16 cellular contexts compared by ENCODE assay signal in the genomic region with DNA sequence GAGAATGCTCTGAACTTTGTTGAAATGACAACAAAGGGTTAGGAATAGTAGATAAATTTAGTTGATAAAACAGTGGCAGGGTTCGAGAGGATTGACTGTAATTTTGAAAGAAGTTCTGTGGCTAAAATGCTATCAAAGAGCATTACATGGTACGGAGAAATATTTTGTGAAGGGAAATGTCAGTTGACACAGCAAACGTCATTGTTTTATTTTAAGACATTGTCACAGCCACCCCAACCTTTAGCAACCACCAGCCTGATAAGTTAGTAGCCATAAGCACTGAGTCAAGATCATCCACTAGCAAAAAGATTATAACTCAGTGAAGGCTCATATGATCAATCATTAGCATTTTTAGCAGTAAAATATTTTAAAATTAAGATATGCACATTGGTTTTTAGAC.
"Had no signal": no experiment of that assay in that cellular context is flagged by ENCODE, and none has a peak within 500 bp of the region (broad histone marks: within the 10 kb centered on the region; RNA-seq: fewer than 3 reads in every experiment).

No MANE protein-coding gene starts in this region.

- H3K36me3 Mint-ChIP-seq: activated naive CD8-positive, alpha-beta T cell treated with anti-CD3 and anti-CD28 coated beads for 36 hours; immature natural killer cell; stimulated activated effector memory CD8-positive, alpha-beta T cell treated with anti-CD3 and anti-CD28 coated beads, Interleukin-12 subunit alpha, Interleukin-12 subunit beta, amount 100 ng/mL, for 72 hours had no signal

- H3K27ac ChIP-seq: foreskin keratinocyte, tibial nerve, uterus had no signal

- H3K27ac Mint-ChIP-seq: activated naive CD8-positive, alpha-beta T cell treated with anti-CD3 and anti-CD28 coated beads for 36 hours; effector memory CD8-positive, alpha-beta T cell; immature natural killer cell; stimulated activated effector memory CD8-positive, alpha-beta T cell treated with anti-CD3 and anti-CD28 coated beads, Interleukin-12 subunit alpha, Interleukin-12 subunit beta, amount 100 ng/mL, for 72 hours had no signal

- H3K9me3 ChIP-seq: tibial nerve, uterus had no signal

- H3K4me3 ChIP-seq: lung, tibial nerve, uterus had no signal

- H3K9me3 Mint-ChIP-seq: activated naive CD8-positive, alpha-beta T cell treated with anti-CD3 and anti-CD28 coated beads for 36 hours; effector memory CD8-positive, alpha-beta T cell; immature natural killer cell; neural crest cell; stimulated activated effector memory CD8-positive, alpha-beta T cell treated with anti-CD3 and anti-CD28 coated beads, Interleukin-12 subunit alpha, Interleukin-12 subunit beta, amount 100 ng/mL, for 72 hours had no signal

- H3K4me3 Mint-ChIP-seq: activated naive CD8-positive, alpha-beta T cell treated with anti-CD3 and anti-CD28 coated beads for 36 hours; effector memory CD8-positive, alpha-beta T cell; immature natural killer cell; neural crest cell; stimulated activated effector memory CD8-positive, alpha-beta T cell treated with anti-CD3 and anti-CD28 coated beads, Interleukin-12 subunit alpha, Interleukin-12 subunit beta, amount 100 ng/mL, for 72 hours had no signal

- H3K4me1 ChIP-seq: foreskin keratinocyte, uterus had no signal

- H3K27me3 ChIP-seq: foreskin keratinocyte, tibial nerve, uterus had no signal

- DNase-seq: activated CD4-positive, alpha-beta T cell treated with anti-CD3 and anti-CD28 coated beads, Interleukin-2, amount 50 U/mL, for 1 hour; activated CD8-positive, alpha-beta memory T cell treated with anti-CD3 and anti-CD28 coated beads for 24 hours; activated naive CD8-positive, alpha-beta T cell treated with anti-CD3 and anti-CD28 coated beads for 36 hours; dermis blood vessel endothelial cell; effector memory CD8-positive, alpha-beta T cell; foreskin keratinocyte; immature natural killer cell; midbrain; stimulated activated CD4-positive, alpha-beta T cell treated with anti-CD3 and anti-CD28 coated beads, Interleukin-12 subunit alpha, Interleukin-12 subunit beta, amount 100 ng/mL, for 4 hours; T-helper 9 cell; uterus had no signal

- H3K4me1 Mint-ChIP-seq: activated naive CD8-positive, alpha-beta T cell treated with anti-CD3 and anti-CD28 coated beads for 36 hours; immature natural killer cell; stimulated activated effector memory CD8-positive, alpha-beta T cell treated with anti-CD3 and anti-CD28 coated beads, Interleukin-12 subunit alpha, Interleukin-12 subunit beta, amount 100 ng/mL, for 72 hours had no signal

- H3K36me3 ChIP-seq: tibial nerve, uterus had no signal

- ATAC-seq: activated CD4-positive, CD25-positive, alpha-beta regulatory T cell treated with anti-CD3 and anti-CD28 coated beads, Interleukin-2, amount 50 U/mL, for 24 hours; effector memory CD8-positive, alpha-beta T cell; foreskin keratinocyte; stimulated activated effector memory CD8-positive, alpha-beta T cell treated with anti-CD3 and anti-CD28 coated beads, Interleukin-12 subunit alpha, Interleukin-12 subunit beta, amount 100 ng/mL, for 72 hours had no signal
